ENCODE assay signal across 26 cellular contexts in genomic region chr16:72110662-72111615, GRCh38. TPM values are rescaled to one million over a fixed set of nuclear protein-coding genes. Genes with fewer than 3 reads are reported as not detected.
A peak's percentile ranks its signal among the peaks of the same experiment; 100 is the strongest.
DNase-seq lines count a peak whose midpoint lies in the region; ATAC-seq, FAIRE-seq and TF ChIP-seq lines count a peak whose summit lies in the region.
"Had no signal": no experiment of that assay in that cellular context is flagged by ENCODE, and none has a peak within 500 bp of the region (broad histone marks: within the 10 kb centered on the region; RNA-seq: fewer than 3 reads in every experiment).

No MANE protein-coding gene starts in this region.

- SMC1A ChIA-PET in GM12878 (lab: Charles Lee; ENCODE audit: uncharacterized antibody, unreplicated experiment) = no interaction called here

- no TSS peak for BruUV-seq in GM12878 (replicated peaks; lab: Mats Ljungman, UMichigan)

- peaks cover 28 to 38% of the 10 kb centered on the region in 2 experiments for H3K36me3 ChIP-seq in GM12878 (ENCODE audit: control insufficient read depth in 2 of 2, insufficient read depth in 2 of 2, low read length in 1 of 2)
- peaks cover 42 to 60% of the 10 kb centered on the region in 2 donors for H3K36me3 ChIP-seq in lung (ENCODE audit: control insufficient read depth in 2 of 2, insufficient read depth in 2 of 2, low read length in 2 of 2)

- H3K27me3 ChIP-seq in GM12878 (replicated peaks in 1 of 2; ENCODE audit: control insufficient read depth in 2 of 2, insufficient read depth in 2 of 2, low read length in 1 of 2) (no peaks in the 10 kb centered on the region), lung (ENCODE audit: control insufficient read depth, insufficient read depth) (no peaks in the 10 kb centered on the region)
- H3K27me3 ChIP-seq: BE2C had no signal

- CTCF ChIA-PET in GM12878 (lab: Yijun Ruan, JAX) = no interaction called here

- H4K20me1 ChIP-seq in GM12878 (ENCODE audit: control insufficient read depth, insufficient read depth) = no peaks in the 10 kb centered on the region; the same call in 1 of the 2 replicates

- TF ChIP-seq EP300 in GM12878 (IDR thresholded peaks at IDR 0.05; ENCODE audit: borderline replicate concordance in 1 of 2, control insufficient read depth in 1 of 2, low read depth in 2 of 2, low read length in 2 of 2) = no peak

- H3K27ac ChIP-seq in GM12878 (ENCODE audit: control insufficient read depth, insufficient read depth) = no peak overlapping the region
- no peak overlapping the region for H3K27ac ChIP-seq in lung (ENCODE audit: low read depth in 1 of 2, low read length in 1 of 2)
- H3K27ac ChIP-seq: GM23248, HL-60 had no signal

- intact Hi-C loops in GM12878 (cut with micrococcal nuclease; ENCODE audit: unreplicated experiment) = no loop called here

- 95% methylated on average over 23 of the region's 23 CpGs for WGBS in GM12878 (ENCODE audit: insufficient coverage, insufficient replicate concordance, low lambda C conversion rate, missing lambda C conversion rate)
- WGBS in lung, 2 donors = 97 to 98% methylated on average over 23 of the region's 23 CpGs

- H3K79me2 ChIP-seq in GM12878 (ENCODE audit: control insufficient read depth, insufficient read depth, low read length) = no peaks in the 10 kb centered on the region

- in situ Hi-C loops in GM12878 (cut with MboI) = no loop called here

- POLR2A ChIA-PET in GM12878 (lab: Charles Lee) = no interaction called here

- H3K4me3 ChIP-seq in GM12878 (no peak overlapping the region), lung (no peak overlapping the region)
- H3K4me3 ChIP-seq: GM23248, HAP-1 had no signal

- ATAC-seq in GM12878 (no peak), lung (ENCODE audit: insufficient read depth, low FRiP score) (peak; percentile 19)

- TF ChIP-seq RAD21 in GM12878 (IDR thresholded peaks at IDR 0.05; ENCODE audit: insufficient read depth, low read depth, low read length) = no peak

- DNase-seq in HTR-8/SVneo (ENCODE audit: insufficient read length, low spot score) = no peak
- no peak for DNase-seq in GM12878 (ENCODE audit: low read depth, low spot score)
- DNase-seq in lung (ENCODE audit: low spot score) = no peak
- peak; percentile 7 for DNase-seq in stimulated activated CD8-positive, alpha-beta memory T cell treated with anti-CD3 and anti-CD28 coated beads, Interleukin-4, amount 100 ng/mL, for 48 hours
- no peak for DNase-seq in islet precursor cell
- no peak for DNase-seq in stimulated activated CD4-positive, alpha-beta T cell treated with anti-CD3 and anti-CD28 coated beads, Interleukin-4, amount 100 ng/mL, for 1 hour
- DNase-seq in urothelium cell line (ENCODE audit: low spot score) = no peak
- DNase-seq: ACHN; BE2C; C1 segment of cervical spinal cord; CD4-positive, CD25-positive, alpha-beta regulatory T cell; CD8-positive, alpha-beta memory T cell; COR-L47; DMS 273 treated with DMSO at 0.1 percent for 48 hours; DMS53; DND-41; EL; GM23248 had no signal

- RAD21 ChIA-PET in GM12878 (lab: Charles Lee; ENCODE audit: unreplicated experiment) = no interaction called here

- H3K4me2 ChIP-seq in GM12878 (ENCODE audit: control insufficient read depth, insufficient read depth) = no peak overlapping the region

- H2AFZ ChIP-seq in GM12878 (ENCODE audit: control insufficient read depth, low read depth, low read length) = no peak overlapping the region
- H2AFZ ChIP-seq: GM23248 had no signal

- peak; percentile 13; the same call in 1 of the 2 replicates for TF ChIP-seq POLR2A in GM12878 (IDR thresholded peaks at IDR 0.05; ENCODE audit: low read depth, low read length)

- no peaks in the 10 kb centered on the region for H3K9me3 ChIP-seq in GM12878 (replicated peaks; ENCODE audit: control insufficient read depth, insufficient read depth, low read length)
- H3K9me3 ChIP-seq in lung (ENCODE audit: control insufficient read depth in 2 of 2, insufficient read depth in 1 of 2, low read length in 1 of 2) = no peaks in the 10 kb centered on the region
- H3K9me3 ChIP-seq: BE2C, HAP-1 had no signal

- H3K4me1 ChIP-seq in GM12878 (ENCODE audit: control insufficient read depth, insufficient read depth, low read length) (no peaks in the 10 kb centered on the region), lung (ENCODE audit: control insufficient read depth in 2 of 2, insufficient read depth in 2 of 2, low read length in 2 of 2) (no peaks in the 10 kb centered on the region)
- H3K4me1 ChIP-seq: BE2C, HAP-1 had no signal

- FAIRE-seq in HTR-8/SVneo (lab: Jason Lieb, UNC) = peak; percentile 67
- no peak for FAIRE-seq in GM12878 (lab: Jason Lieb, UNC)
- FAIRE-seq in urothelium cell line (lab: Jason Lieb, UNC) = no peak
- FAIRE-seq: A204.1, GM12891 had no signal

- TF ChIP-seq CTCF in GM12878 (IDR thresholded peaks at IDR 0.05 in 2 of 3, conservative IDR thresholded peaks at IDR 0.05 in 1 of 3; ENCODE audit: control insufficient read depth in 2 of 3, extremely low read depth in 1 of 3, insufficient read depth in 1 of 3, low read depth in 3 of 3, low read length in 3 of 3) (no peak), lung (IDR thresholded peaks at IDR 0.05; ENCODE audit: control extremely low read depth, extremely low read depth) (no peak)

- H3K9ac ChIP-seq in GM12878 (ENCODE audit: control insufficient read depth, insufficient read depth, low read length) = no peak overlapping the region
- H3K9ac ChIP-seq: GM23248 had no signal

RNA-seq across cellular contexts. Expression of gene DHX38, which starts 17.3 kb away (rescaled TPM):
- total RNA-seq in GM12878 (2013; cell fraction: nucleolus; rRNA removed) = 75.4 and 90.2 TPM in 2 replicates
- 47.7 and 48.8 TPM in 2 replicates for total RNA-seq in GM12878 (2014; rRNA removed)
- total RNA-seq in GM12878 (2014; rRNA removed; fragmentation: Illumina TruSeq; extraction: Trizol) = 32.7 and 38.8 TPM in 2 replicates
- total RNA-seq in GM12878 (2021) = 67.0 and 67.8 TPM in 2 replicates
- polyA plus RNA-seq in GM12878 (2011; ENCODE audit: low read depth) = 41.8 TPM
- 23.9 and 35.7 TPM in 2 replicates for polyA plus RNA-seq in GM12878 (2011; rRNA removed)
- polyA plus RNA-seq in GM12878 (2011; cell fraction: cytosol; rRNA removed) = 42.0 and 50.8 TPM in 2 replicates
- polyA plus RNA-seq in GM12878 (2011; cell fraction: nucleus; rRNA removed) = 179 and 255 TPM in 2 replicates
- polyA plus RNA-seq in GM12878 (2012) = 57.3 and 77.4 TPM in 2 replicates
- polyA plus RNA-seq in GM12878 (2014; fragmentation: Illumina TruSeq; extraction: Trizol) = 39.0 and 40.3 TPM in 2 replicates
- 1 to 10 TPM; 2.1 to 5.8 TPM for polyA plus RNA-seq in GM12878 (2014; fragmentation: Nextera tagmentation; extraction: Ambion mirVana)
- 51.7 and 60.3 TPM in 2 replicates for polyA plus RNA-seq in GM12878 (2014; rRNA removed)
- polyA plus RNA-seq in GM12878 (2016; fragmentation: Nextera tagmentation; extraction: Ambion mirVana) = 10 to 100 TPM; 46.1 to 47.1 TPM
- 65.1 and 79.6 TPM in 2 replicates for polyA minus RNA-seq in GM12878 (2011; rRNA and poly(A)+ RNA removed)
- 23.4 and 33.1 TPM in 2 replicates for polyA minus RNA-seq in GM12878 (2011; cell fraction: cytosol; rRNA and poly(A)+ RNA removed)
- polyA minus RNA-seq in GM12878 (2011; cell fraction: nucleus; rRNA and poly(A)+ RNA removed) = 41.0 and 69.0 TPM in 2 replicates
- 10 to 100 TPM; 39.6 to 62.3 TPM for total RNA-seq in lung
- polyA plus RNA-seq in lung = 10 to 100 TPM; 45.2 to 45.9 TPM

RNA-seq across cellular contexts. Expression of gene TXNL4B, which starts 17.5 kb away (rescaled TPM):
- total RNA-seq in GM12878 (2013; cell fraction: nucleolus; rRNA removed) = 15.0 and 18.1 TPM in 2 replicates
- total RNA-seq in GM12878 (2014; rRNA removed) (13.3 and 15.2 TPM in 2 replicates), GM12878 (2014; rRNA removed; fragmentation: Illumina TruSeq; extraction: Trizol) (11.1 TPM in 2 replicates), GM12878 (2021) (14.0 and 17.2 TPM in 2 replicates), lung (10 to 100 TPM; 14.2 to 17.7 TPM)
- polyA plus RNA-seq in GM12878 (2011; ENCODE audit: low read depth) = 8.4 TPM
- polyA plus RNA-seq in GM12878 (2011; rRNA removed) (24.0 and 42.1 TPM in 2 replicates), GM12878 (2014; fragmentation: Illumina TruSeq; extraction: Trizol) (16.2 and 16.3 TPM in 2 replicates), GM12878 (2014; fragmentation: Nextera tagmentation; extraction: Ambion mirVana) (10 to 100 TPM; 13.8 to 15.5 TPM), GM12878 (2014; rRNA removed) (13.4 and 16.9 TPM in 2 replicates), GM12878 (2016; fragmentation: Nextera tagmentation; extraction: Ambion mirVana) (10 to 100 TPM; 22.6 TPM), lung (10 to 100 TPM in 1 of 2 donors, 1 to 10 TPM in 1; 5.4 to 11.2 TPM)
- polyA plus RNA-seq in GM12878 (2011; cell fraction: cytosol; rRNA removed) = 14.6 and 16.4 TPM in 2 replicates
- polyA plus RNA-seq in GM12878 (2011; cell fraction: nucleus; rRNA removed) = 7.9 and 9.1 TPM in 2 replicates
- 10.7 and 11.5 TPM in 2 replicates for polyA plus RNA-seq in GM12878 (2012)
- 9.0 and 10.5 TPM in 2 replicates for polyA minus RNA-seq in GM12878 (2011; rRNA and poly(A)+ RNA removed)
- 4.4 and 5.4 TPM in 2 replicates for polyA minus RNA-seq in GM12878 (2011; cell fraction: cytosol; rRNA and poly(A)+ RNA removed)
- polyA minus RNA-seq in GM12878 (2011; cell fraction: nucleus; rRNA and poly(A)+ RNA removed) = 4.4 and 6.5 TPM in 2 replicates

RNA-seq across cellular contexts. Expression of gene HPR, which starts 47.9 kb away (rescaled TPM):
- not detected in 2 replicates for total RNA-seq in GM12878 (2013; cell fraction: nucleolus; rRNA removed)
- total RNA-seq in GM12878 (2014; rRNA removed) (not detected in 2 replicates), GM12878 (2014; rRNA removed; fragmentation: Illumina TruSeq; extraction: Trizol) (not detected in 2 replicates), GM12878 (2021) (not detected in 2 replicates), lung (under 1 TPM in 1 of 2 donors, not detected in 1; 0.49 TPM)
- not detected for polyA plus RNA-seq in GM12878 (2011; ENCODE audit: low read depth)
- polyA plus RNA-seq in GM12878 (2011; rRNA removed) (not detected in 2 replicates), GM12878 (2014; fragmentation: Illumina TruSeq; extraction: Trizol) (not detected in 2 replicates), GM12878 (2014; fragmentation: Nextera tagmentation; extraction: Ambion mirVana) (not detected), GM12878 (2014; rRNA removed) (not detected in 2 replicates), GM12878 (2016; fragmentation: Nextera tagmentation; extraction: Ambion mirVana) (under 1 TPM in 1 of 2 experiments, not detected in 1; 0.15 TPM), lung (1 to 10 TPM; 1.9 to 2.4 TPM)
- not detected in 2 replicates for polyA plus RNA-seq in GM12878 (2011; cell fraction: cytosol; rRNA removed)
- not detected in 2 replicates for polyA plus RNA-seq in GM12878 (2011; cell fraction: nucleus; rRNA removed)
- not detected in 2 replicates for polyA plus RNA-seq in GM12878 (2012)
- not detected in 2 replicates for polyA minus RNA-seq in GM12878 (2011; rRNA and poly(A)+ RNA removed)
- not detected in 2 replicates for polyA minus RNA-seq in GM12878 (2011; cell fraction: cytosol; rRNA and poly(A)+ RNA removed)
- not detected in 2 replicates for polyA minus RNA-seq in GM12878 (2011; cell fraction: nucleus; rRNA and poly(A)+ RNA removed)
- total RNA-seq: CD4-positive, CD25-positive, alpha-beta regulatory T cell; CD8-positive, alpha-beta memory T cell; G401; GM23248; H4; HT1080 had no signal
- polyA plus RNA-seq: CD8-positive, alpha-beta memory T cell; GM23248; IgD-negative memory B cell had no signal

RNA-seq across cellular contexts. Expression of gene HP, which starts 56.6 kb away (rescaled TPM):
- total RNA-seq in GM12878 (2013; cell fraction: nucleolus; rRNA removed) = not detected in 2 replicates
- total RNA-seq in GM12878 (2014; rRNA removed) (not detected in 2 replicates), GM12878 (2014; rRNA removed; fragmentation: Illumina TruSeq; extraction: Trizol) (not detected in 2 replicates), GM12878 (2021) (8.7 and 10.8 TPM in 2 replicates), lung (100 to 1,000 TPM in 1 of 2 donors, 1 to 10 TPM in 1; 8.0 to 450 TPM)
- not detected for polyA plus RNA-seq in GM12878 (2011; ENCODE audit: low read depth)
- polyA plus RNA-seq in GM12878 (2011; rRNA removed) (not detected in 2 replicates), GM12878 (2014; fragmentation: Illumina TruSeq; extraction: Trizol) (not detected in 2 replicates), GM12878 (2014; fragmentation: Nextera tagmentation; extraction: Ambion mirVana) (not detected), GM12878 (2014; rRNA removed) (0.03 TPM in 1 of 2 replicates, not detected in the other), GM12878 (2016; fragmentation: Nextera tagmentation; extraction: Ambion mirVana) (not detected), lung (1,000 to 10,000 TPM in 1 of 2 donors, 100 to 1,000 TPM in 1; 673 to 1,570 TPM)
- polyA plus RNA-seq in GM12878 (2011; cell fraction: cytosol; rRNA removed) = not detected in 2 replicates
- polyA plus RNA-seq in GM12878 (2011; cell fraction: nucleus; rRNA removed) = not detected in 2 replicates
- polyA plus RNA-seq in GM12878 (2012) = 0.14 TPM in 1 of 2 replicates, not detected in the other
- not detected in 2 replicates for polyA minus RNA-seq in GM12878 (2011; rRNA and poly(A)+ RNA removed)
- polyA minus RNA-seq in GM12878 (2011; cell fraction: cytosol; rRNA and poly(A)+ RNA removed) = not detected in 2 replicates
- polyA minus RNA-seq in GM12878 (2011; cell fraction: nucleus; rRNA and poly(A)+ RNA removed) = not detected in 2 replicates
- total RNA-seq: CD4-positive, CD25-positive, alpha-beta regulatory T cell; CD8-positive, alpha-beta memory T cell; G401; GM23248; HT1080 had no signal
- polyA plus RNA-seq: CD4-positive, CD25-positive, alpha-beta regulatory T cell; CD8-positive, alpha-beta memory T cell; GM23248; IgD-negative memory B cell had no signal
